ENCODE assay signal across 8 cellular contexts in genomic region chr12:57844725-57845477, GRCh38. TPM values are rescaled to one million over a fixed set of nuclear protein-coding genes. Genes with fewer than 3 reads are reported as not detected.
DNase-seq lines count a peak whose midpoint lies in the region; ATAC-seq and TF ChIP-seq lines count a peak whose summit lies in the region.

No MANE protein-coding gene starts in this region.

- peak; percentile 23 to 34 for DNase-seq in activated CD4-positive, alpha-beta T cell treated with anti-CD3 and anti-CD28 coated beads for 4 hours
- DNase-seq in activated CD4-positive, alpha-beta T cell treated with anti-CD3 and anti-CD28 coated beads, Interleukin-2, amount 50 U/mL, for 1 hour = no peak
- DNase-seq in SJSA1 (ENCODE audit: low read depth in 1 of 2, low spot score in 2 of 2) = peak in 1 of 2 experiments; percentile 100
- no peak for DNase-seq in central memory CD8-positive, alpha-beta T cell (ENCODE audit: low spot score in 2 of 2)
- DNase-seq in kidney epithelial cell (ENCODE audit: low read depth) = no peak
- DNase-seq in stimulated activated CD4-positive, alpha-beta T cell treated with anti-CD3 and anti-CD28 coated beads, Interleukin-1b, Interleukin-23, amount 100 ng/mL, for 48 hours = peak; percentile 37
- DNase-seq in NCI-H1048 (lab: John Stamatoyannopoulos, UW) = no peak

- H3K27me3 ChIP-seq in SJSA1 (replicated peaks) = no peaks in the 10 kb centered on the region
- no peaks in the 10 kb centered on the region for H3K27me3 ChIP-seq in kidney epithelial cell (ENCODE audit: control insufficient read depth, insufficient read depth, low read length)

- H3K36me3 ChIP-seq in SJSA1 = peaks cover 63% of the 10 kb centered on the region
- H3K36me3 ChIP-seq in kidney epithelial cell (ENCODE audit: control insufficient read depth, insufficient read depth, low read length) = no peaks in the 10 kb centered on the region

- peaks cover 20% of the 10 kb centered on the region for H3K36me3 Mint-ChIP-seq in central memory CD8-positive, alpha-beta T cell (ENCODE audit: insufficient read depth)

- H3K27ac ChIP-seq in SJSA1 = peak overlapping the region; percentile 81

- H3K27me3 Mint-ChIP-seq in central memory CD8-positive, alpha-beta T cell = no peaks in the 10 kb centered on the region

- H3K9me3 Mint-ChIP-seq in central memory CD8-positive, alpha-beta T cell = no peaks in the 10 kb centered on the region

- no peak for TF ChIP-seq CTCF in kidney epithelial cell (IDR thresholded peaks at IDR 0.05; ENCODE audit: insufficient read depth, low read length, poor library complexity, severe bottlenecking)

- H3K27ac Mint-ChIP-seq in central memory CD8-positive, alpha-beta T cell (ENCODE audit: low read depth) = peak overlapping the region; percentile 74

- peak; percentile 14 for ATAC-seq in HG02884 (IDR thresholded peaks at IDR 0.05; ENCODE audit: unreplicated experiment)
- ATAC-seq in central memory CD8-positive, alpha-beta T cell (replicated peaks; ENCODE audit: extremely low read depth, poor library complexity, severe bottlenecking) = no peak

- peak overlapping the region; percentile 84 for H3K4me3 ChIP-seq in SJSA1
- peak overlapping the region; percentile 91 for H3K4me3 ChIP-seq in kidney epithelial cell (ENCODE audit: low read depth, low read length)

- H3K4me1 ChIP-seq in SJSA1 (replicated peaks) = peaks cover 51% of the 10 kb centered on the region

- peak overlapping the region; percentile 83 for H3K4me3 Mint-ChIP-seq in central memory CD8-positive, alpha-beta T cell

- peaks cover 5% of the 10 kb centered on the region; the same call in 1 of the 2 replicates for H3K9me3 ChIP-seq in SJSA1 (replicated peaks)

- peaks cover 63% of the 10 kb centered on the region for H3K4me1 Mint-ChIP-seq in central memory CD8-positive, alpha-beta T cell

RNA-seq across cellular contexts. Expression of gene CTDSP2, which starts 1.6 kb away (rescaled TPM):
- total RNA-seq in SJSA1 (2014; rRNA removed; shearing (Covaris generic)) = 420 and 508 TPM in 2 replicates
- total RNA-seq in kidney epithelial cell = 71.2 and 79.1 TPM in 2 replicates

RNA-seq across cellular contexts. Expression of gene AVIL, which starts 26.4 kb away (rescaled TPM):
- 6.0 and 6.6 TPM in 2 replicates for total RNA-seq in SJSA1 (2014; rRNA removed; shearing (Covaris generic))
- total RNA-seq in kidney epithelial cell = 0.17 and 3.0 TPM in 2 replicates

Comparison
In these comparisons a context has a peak if more than half of its experiments do, and no peak if none do; other contexts are left out.
1. DNase-seq: peak in activated CD4-positive, alpha-beta T cell treated with anti-CD3 and anti-CD28 coated beads for 4 hours (2 of 2) and stimulated activated CD4-positive, alpha-beta T cell treated with anti-CD3 and anti-CD28 coated beads, Interleukin-1b, Interleukin-23, amount 100 ng/mL, for 48 hours (single experiment); none in activated CD4-positive, alpha-beta T cell treated with anti-CD3 and anti-CD28 coated beads, Interleukin-2, amount 50 U/mL, for 1 hour (single experiment), central memory CD8-positive, alpha-beta T cell (0 of 2), kidney epithelial cell (single experiment) and NCI-H1048 (single experiment).